22 cellular contexts compared by ENCODE assay signal in the genomic region with DNA sequence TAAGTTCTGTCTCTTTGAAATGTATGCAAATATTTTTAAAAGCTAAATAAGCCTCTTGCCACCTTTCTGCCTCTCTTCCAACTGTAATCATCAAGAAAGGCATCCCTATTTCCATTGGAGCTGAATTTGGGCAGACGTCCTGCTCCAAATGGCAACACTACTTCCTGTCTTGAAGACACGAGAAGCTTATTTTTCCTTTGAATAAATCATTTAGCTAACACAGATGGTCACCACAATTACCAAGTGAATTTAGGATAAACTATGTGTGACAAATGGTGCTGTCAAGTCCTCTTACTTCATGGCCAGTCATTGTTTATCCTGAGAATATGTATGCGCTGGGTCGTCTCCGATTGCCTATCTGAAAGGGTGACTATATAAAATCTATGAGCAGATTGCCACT.
DNase-seq lines count a peak whose midpoint lies in the region; ATAC-seq and TF ChIP-seq lines count a peak whose summit lies in the region.
"Had no signal": no experiment of that assay in that cellular context is flagged by ENCODE, and none has a peak within 500 bp of the region (broad histone marks: within the 10 kb centered on the region; RNA-seq: fewer than 3 reads in every experiment).

No MANE protein-coding gene starts in this region.

- no peaks in the 10 kb centered on the region for H4K20me1 ChIP-seq in fibroblast of lung (ENCODE audit: control insufficient read depth, extremely low read depth, insufficient read depth, low read length)

- ATAC-seq in naive thymus-derived CD4-positive, alpha-beta T cell: no peak
- no peak for ATAC-seq in stimulated activated naive B cell treated with anti-CD40 and anti-IgM and Interleukin-4, amounts not matched to agents 10 μg/mL and 1 μg/mL and 100 μg/mL, for 72 hours (replicated peaks)
- ATAC-seq in GM21381 (IDR thresholded peaks at IDR 0.05; ENCODE audit: unreplicated experiment): no peak
- ATAC-seq: GM12878, HCT116, T-cell had no signal

- H2AFZ ChIP-seq in fibroblast of lung (ENCODE audit: low read length): no peak overlapping the region
- H2AFZ ChIP-seq: GM23248 had no signal

- H3K4me3 Mint-ChIP-seq in naive thymus-derived CD4-positive, alpha-beta T cell: no peak overlapping the region
- no peak overlapping the region for H3K4me3 Mint-ChIP-seq in stimulated activated naive B cell treated with anti-CD40 and anti-IgM and Interleukin-4, amounts not matched to agents 10 μg/mL and 1 μg/mL and 100 μg/mL, for 72 hours
- H3K4me3 Mint-ChIP-seq: B cell, CD14-positive monocyte, T-cell had no signal

- TF ChIP-seq CTCF in fibroblast of lung (conservative IDR thresholded peaks at IDR 0.05 in 1 of 2, IDR thresholded peaks at IDR 0.05 in 1 of 2; ENCODE audit: low read depth in 1 of 2, low read length in 2 of 2): no peak

- peaks cover 0 to 3% (median 0%) of the 10 kb centered on the region in 11 donors for H3K9me3 Mint-ChIP-seq in naive thymus-derived CD4-positive, alpha-beta T cell
- H3K9me3 Mint-ChIP-seq in stimulated activated naive B cell treated with anti-CD40 and anti-IgM and Interleukin-4, amounts not matched to agents 10 μg/mL and 1 μg/mL and 100 μg/mL, for 72 hours: peaks cover 0 to 3% of the 10 kb centered on the region in 2 donors
- H3K9me3 Mint-ChIP-seq: T-cell had no signal

- H3K36me3 ChIP-seq in fibroblast of lung (ENCODE audit: control insufficient read depth, insufficient read depth, low read length): no peaks in the 10 kb centered on the region
- no peaks in the 10 kb centered on the region for H3K36me3 ChIP-seq in naive thymus-derived CD4-positive, alpha-beta T cell (ENCODE audit: control insufficient read depth in 2 of 3, insufficient read depth in 3 of 3, low read length in 3 of 3)
- H3K36me3 ChIP-seq: SJCRH30 had no signal

- H3K27me3 Mint-ChIP-seq in naive thymus-derived CD4-positive, alpha-beta T cell: no peaks in the 10 kb centered on the region
- no peaks in the 10 kb centered on the region for H3K27me3 Mint-ChIP-seq in stimulated activated naive B cell treated with anti-CD40 and anti-IgM and Interleukin-4, amounts not matched to agents 10 μg/mL and 1 μg/mL and 100 μg/mL, for 72 hours
- H3K27me3 Mint-ChIP-seq: B cell, T-cell had no signal

- peak; percentile 10 for DNase-seq in A172 (ENCODE audit: low spot score)
- DNase-seq in NCI-H2081 (lab: John Stamatoyannopoulos, UW): peak; percentile 38 to 90
- DNase-seq in SHP77 (lab: John Stamatoyannopoulos, UW): peak; percentile 20 to 39
- DNase-seq in fibroblast of lung (ENCODE audit: low read depth in 2 of 2): peak; percentile 2 to 6
- DNase-seq in naive thymus-derived CD4-positive, alpha-beta T cell: no peak
- DNase-seq in NCI-H2196 (lab: John Stamatoyannopoulos, UW; ENCODE audit: unreplicated experiment): no peak
- no peak for DNase-seq in stimulated activated naive B cell treated with anti-CD40 and anti-IgM and Interleukin-4, amounts not matched to agents 10 μg/mL and 1 μg/mL and 100 μg/mL, for 72 hours
- DNase-seq: DMS79 treated with DMSO at 0.1 percent for 48 hours; GM23248; MV-4-11; NCI-H1105 treated with DMSO at 0.1 percent for 48 hours; NCI-H2029 treated with DMSO at 0.1 percent for 48 hours; NK-92 treated with Interleukin-12 subunit alpha and Interleukin-12 subunit beta, amount 100 ng/mL, for 24 hours; SJCRH30; T-cell had no signal

- H3K4me2 ChIP-seq in fibroblast of lung (ENCODE audit: extremely low read depth, insufficient read depth, low read length): no peak overlapping the region
- H3K4me2 ChIP-seq: KMS-11 had no signal

- CTCF ChIA-PET in naive thymus-derived CD4-positive, alpha-beta T cell (lab: Charles Lee): interaction anchor here (0.5 kb wide), 1 partner anchor 1194 kb away, joined by 3 read pairs; no protein-coding TSS in a partner anchor

- no peak overlapping the region for H3K27ac Mint-ChIP-seq in naive thymus-derived CD4-positive, alpha-beta T cell
- H3K27ac Mint-ChIP-seq in stimulated activated naive B cell treated with anti-CD40 and anti-IgM and Interleukin-4, amounts not matched to agents 10 μg/mL and 1 μg/mL and 100 μg/mL, for 72 hours: no peak overlapping the region
- H3K27ac Mint-ChIP-seq: B cell, CD14-positive monocyte, T-cell had no signal

- H3K4me1 ChIP-seq in fibroblast of lung (ENCODE audit: control insufficient read depth, extremely low read depth, insufficient read depth, low read length): no peaks in the 10 kb centered on the region
- H3K4me1 ChIP-seq in naive thymus-derived CD4-positive, alpha-beta T cell (ENCODE audit: control insufficient read depth in 2 of 2, insufficient read depth in 2 of 2, low read length in 2 of 2): no peaks in the 10 kb centered on the region
- H3K4me1 ChIP-seq: SJCRH30 had no signal

- intact Hi-C loops in naive thymus-derived CD4-positive, alpha-beta T cell (cut with micrococcal nuclease): no loop called here

- no peaks in the 10 kb centered on the region for H3K9me3 ChIP-seq in fibroblast of lung (ENCODE audit: control insufficient read depth, insufficient read depth, low read depth, low read length)
- H3K9me3 ChIP-seq in naive thymus-derived CD4-positive, alpha-beta T cell (ENCODE audit: control insufficient read depth in 2 of 3, low read length in 3 of 3): no peaks in the 10 kb centered on the region
- H3K9me3 ChIP-seq: SJCRH30 had no signal

- H3K4me1 Mint-ChIP-seq in naive thymus-derived CD4-positive, alpha-beta T cell: no peaks in the 10 kb centered on the region
- no peaks in the 10 kb centered on the region for H3K4me1 Mint-ChIP-seq in stimulated activated naive B cell treated with anti-CD40 and anti-IgM and Interleukin-4, amounts not matched to agents 10 μg/mL and 1 μg/mL and 100 μg/mL, for 72 hours
- H3K4me1 Mint-ChIP-seq: B cell, CD14-positive monocyte, T-cell had no signal

- no peak overlapping the region for H3K27ac ChIP-seq in fibroblast of lung (ENCODE audit: insufficient read depth, low read length)
- H3K27ac ChIP-seq in naive thymus-derived CD4-positive, alpha-beta T cell (ENCODE audit: low read depth, low read length): no peak overlapping the region
- H3K27ac ChIP-seq: 22Rv1, GM23248, KMS-11, SJCRH30 had no signal

- no peaks in the 10 kb centered on the region for H3K27me3 ChIP-seq in fibroblast of lung (ENCODE audit: control insufficient read depth, insufficient read depth, low read length)
- no peaks in the 10 kb centered on the region for H3K27me3 ChIP-seq in naive thymus-derived CD4-positive, alpha-beta T cell (ENCODE audit: control insufficient read depth in 2 of 2, insufficient read depth in 2 of 2, low read length in 2 of 2)
- H3K27me3 ChIP-seq: SJCRH30 had no signal

- H3K36me3 Mint-ChIP-seq in naive thymus-derived CD4-positive, alpha-beta T cell: no peaks in the 10 kb centered on the region
- H3K36me3 Mint-ChIP-seq in stimulated activated naive B cell treated with anti-CD40 and anti-IgM and Interleukin-4, amounts not matched to agents 10 μg/mL and 1 μg/mL and 100 μg/mL, for 72 hours: no peaks in the 10 kb centered on the region
- H3K36me3 Mint-ChIP-seq: CD14-positive monocyte, T-cell had no signal

- H3K79me2 ChIP-seq in fibroblast of lung (ENCODE audit: control insufficient read depth, insufficient read depth, low read length): no peaks in the 10 kb centered on the region

- no peak overlapping the region for H3K4me3 ChIP-seq in fibroblast of lung (replicated peaks in 1 of 4; ENCODE audit: control extremely low read depth in 1 of 4, insufficient read depth in 1 of 4, low read depth in 3 of 4, low read length in 4 of 4)
- no peak overlapping the region for H3K4me3 ChIP-seq in naive thymus-derived CD4-positive, alpha-beta T cell (ENCODE audit: low read length)
- H3K4me3 ChIP-seq: GM12878, GM23248, SJCRH30 had no signal

- H3K9ac ChIP-seq in fibroblast of lung (ENCODE audit: insufficient read depth, low read length): no peak overlapping the region
- H3K9ac ChIP-seq: GM23248, KMS-11 had no signal

- POLR2A ChIA-PET in naive thymus-derived CD4-positive, alpha-beta T cell (lab: Charles Lee): no interaction called here

Comparison
In these comparisons a context has a peak if more than half of its experiments do, and no peak if none do; other contexts are left out.
1. DNase-seq: peak in A172 (single experiment), NCI-H2081 (2 of 2), SHP77 (2 of 2) and fibroblast of lung (2 of 2); none in naive thymus-derived CD4-positive, alpha-beta T cell (0 of 9), NCI-H2196 (single experiment) and stimulated activated naive B cell treated with anti-CD40 and anti-IgM and Interleukin-4, amounts not matched to agents 10 μg/mL and 1 μg/mL and 100 μg/mL, for 72 hours (single experiment).